Comparison of ENCODE assay signal across 8 cellular contexts in the genomic region with DNA sequence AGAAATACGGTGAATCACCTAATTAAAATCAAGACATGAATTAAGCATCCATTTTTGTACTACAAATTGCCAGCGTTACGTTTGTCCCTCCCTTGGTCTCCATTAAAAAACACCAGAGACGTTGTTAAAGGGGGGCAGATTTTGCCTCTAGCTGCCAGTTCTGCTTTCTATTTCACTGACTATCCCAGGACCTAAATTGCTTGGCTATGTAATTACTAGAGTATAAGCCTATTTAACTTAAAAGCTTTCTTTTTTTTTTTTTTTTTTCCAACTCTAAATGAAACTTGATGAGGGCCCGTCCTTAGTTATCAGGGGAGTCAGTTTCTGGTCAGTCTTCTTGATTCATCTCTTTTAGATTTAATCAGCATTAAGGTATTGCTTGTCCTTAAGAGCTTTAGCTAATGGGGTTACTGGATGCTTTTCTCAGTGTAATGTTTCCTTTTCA. TPM values are rescaled to one million over a fixed set of nuclear protein-coding genes. Genes with fewer than 3 reads are reported as not detected.
DNase-seq lines count a peak whose midpoint lies in the region; ATAC-seq and TF ChIP-seq lines count a peak whose summit lies in the region.

No MANE protein-coding gene starts in this region.

- H3K36me3 ChIP-seq in BJ (ENCODE audit: control insufficient read depth, insufficient read depth, low read length) (no peaks in the 10 kb centered on the region), HEK293 (ENCODE audit: control insufficient read depth in 2 of 2, insufficient read depth in 1 of 2, low read length in 2 of 2) (peaks cover 7 to 18% of the 10 kb centered on the region in 2 experiments; a peak in 2 of 3 replicates)

- ATAC-seq in foreskin keratinocyte, result no peak
- no peak for ATAC-seq in GM21737 (IDR thresholded peaks at IDR 0.05; ENCODE audit: unreplicated experiment)

- CTCF ChIA-PET in BJ (lab: Yijun Ruan, JAX), result interaction anchor here (0.6 to 2.5 kb wide), 10 partner anchors 10 to 731 kb away, joined by 3 to 14 read pairs (median 3); no protein-coding TSS in a partner anchor
- CTCF ChIA-PET in HEK293 (lab: Yijun Ruan, JAX), result interaction anchor here (0.6 to 0.9 kb wide), 3 partner anchors 9 to 510 kb away, joined by 3 read pairs; no protein-coding TSS in a partner anchor

- DNase-seq in BJ (ENCODE audit: low read depth), result no peak
- peak; percentile 8 to 38 for DNase-seq in foreskin keratinocyte
- peak; percentile 42 for DNase-seq in renal cortical epithelial cell (ENCODE audit: low read depth)
- DNase-seq in iPS-NIHi7 (ENCODE audit: extremely low spot score), result no peak
- no peak for DNase-seq in LoVo (ENCODE audit: low spot score)

- H3K9me3 ChIP-seq in HEK293 (ENCODE audit: control insufficient read depth, insufficient read depth, low read depth, low read length), result no peaks in the 10 kb centered on the region

- H3K4me1 ChIP-seq in HEK293 (ENCODE audit: control insufficient read depth, insufficient read depth, low read length) (peaks cover 25% of the 10 kb centered on the region), foreskin keratinocyte (peaks cover 13% of the 10 kb centered on the region)

- TF ChIP-seq CTCF in BJ (IDR thresholded peaks at IDR 0.05; ENCODE audit: insufficient read depth, low read depth, low read length) (no peak), HEK293 (tag by site-specific recombination; IDR thresholded peaks at IDR 0.05) (no peak), VCaP (conservative IDR thresholded peaks at IDR 0.05) (no peak), foreskin keratinocyte (conservative IDR thresholded peaks at IDR 0.05) (no peak)

- POLR2A ChIA-PET in BJ (lab: Charles Lee) (interaction anchor here (0.6 kb wide), 1 partner anchor 568 kb away, joined by 4 read pairs; no protein-coding TSS in a partner anchor), HEK293 (lab: Yijun Ruan, JAX) (interaction anchor here (0.6 to 2.1 kb wide), 11 partner anchors 12 to 1690 kb away, joined by 3 to 14 read pairs (median 4); a partner anchor contains a TSS)

- peak overlapping the region; percentile 97 for H3K27ac ChIP-seq in HEK293 (ENCODE audit: extremely low read depth, low read depth, low read length)
- H3K27ac ChIP-seq in VCaP, result peak overlapping the region; percentile 91
- peak overlapping the region; percentile 51 for H3K27ac ChIP-seq in foreskin keratinocyte

- H3K4me3 ChIP-seq in BJ (ENCODE audit: low read depth, low read length), result peak overlapping the region; percentile 77
- H3K4me3 ChIP-seq in HEK293 (ENCODE audit: low read depth, low read length), result peak overlapping the region; percentile 73

- H3K27me3 ChIP-seq in BJ (ENCODE audit: control insufficient read depth, insufficient read depth, low read length) (no peaks in the 10 kb centered on the region), foreskin keratinocyte (no peaks in the 10 kb centered on the region)

TF ChIP-seq in HEK293, 187 proteins besides CTCF, POLR2A, EP300 and RAD21 (continues in another document):
- TF ChIP-seq SETDB1 (IDR thresholded peaks at IDR 0.05; ENCODE audit: insufficient read length, low read length) (no peak), ZNF23 (tag by site-specific recombination; IDR thresholded peaks at IDR 0.05; ENCODE audit: borderline replicate concordance) (no peak), SP7 (tag by site-specific recombination; IDR thresholded peaks at IDR 0.05) (0 out of 2 replicates have a peak, but pooled peaks have one; percentile 8), GLI2 (tag by site-specific recombination; IDR thresholded peaks at IDR 0.05; ENCODE audit: borderline replicate concordance, low read depth) (no peak), ZNF791 (tag by site-specific recombination; IDR thresholded peaks at IDR 0.05) (no peak), ZBTB8A (tag by site-specific recombination; IDR thresholded peaks at IDR 0.05) (no peak), ZNF146 (tag by site-specific recombination; IDR thresholded peaks at IDR 0.05) (no peak), WT1 (tag by site-specific recombination; IDR thresholded peaks at IDR 0.05) (peak; percentile 21; the same call in 1 of the 2 replicates), ZNF664 (tag by site-specific recombination; IDR thresholded peaks at IDR 0.05) (0 out of 2 replicates have a peak, but pooled peaks have one; percentile 6), ZFP3 (tag by site-specific recombination; IDR thresholded peaks at IDR 0.05; ENCODE audit: low read depth) (no peak), ZNF544 (tag by site-specific recombination; IDR thresholded peaks at IDR 0.05) (no peak), ZNF302 (tag by site-specific recombination; IDR thresholded peaks at IDR 0.05; ENCODE audit: low read depth) (no peak), ZNF175 (tag by site-specific recombination; IDR thresholded peaks at IDR 0.05) (no peak), SCRT2 (tag by site-specific recombination; IDR thresholded peaks at IDR 0.05) (no peak), ZNF37A (tag by site-specific recombination; IDR thresholded peaks at IDR 0.05) (no peak), ZNF629 (tag by site-specific recombination; IDR thresholded peaks at IDR 0.05) (no peak)
- TF ChIP-seq, protein P1, sequence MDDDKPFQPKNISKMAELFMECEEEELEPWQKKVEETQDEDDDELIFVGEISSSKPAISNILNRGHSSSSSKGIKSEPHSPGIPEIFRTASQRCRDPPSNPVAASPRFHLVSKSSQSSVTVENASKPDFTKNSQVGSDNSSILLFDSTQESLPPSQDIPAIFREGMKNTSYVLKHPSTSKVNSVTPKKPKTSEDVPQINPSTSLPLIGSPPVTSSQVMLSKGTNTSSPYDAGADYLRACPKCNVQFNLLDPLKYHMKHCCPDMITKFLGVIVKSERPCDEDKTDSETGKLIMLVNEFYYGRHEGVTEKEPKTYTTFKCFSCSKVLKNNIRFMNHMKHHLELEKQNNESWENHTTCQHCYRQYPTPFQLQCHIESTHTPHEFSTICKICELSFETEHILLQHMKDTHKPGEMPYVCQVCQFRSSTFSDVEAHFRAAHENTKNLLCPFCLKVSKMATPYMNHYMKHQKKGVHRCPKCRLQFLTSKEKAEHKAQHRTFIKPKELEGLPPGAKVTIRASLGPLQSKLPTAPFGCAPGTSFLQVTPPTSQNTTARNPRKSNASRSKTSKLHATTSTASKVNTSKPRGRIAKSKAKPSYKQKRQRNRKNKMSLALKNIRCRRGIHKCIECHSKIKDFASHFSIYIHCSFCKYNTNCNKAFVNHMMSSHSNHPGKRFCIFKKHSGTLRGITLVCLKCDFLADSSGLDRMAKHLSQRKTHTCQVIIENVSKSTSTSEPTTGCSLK (tag by site-specific recombination; IDR thresholded peaks at IDR 0.05), result no peak
- TF ChIP-seq, protein P2, sequence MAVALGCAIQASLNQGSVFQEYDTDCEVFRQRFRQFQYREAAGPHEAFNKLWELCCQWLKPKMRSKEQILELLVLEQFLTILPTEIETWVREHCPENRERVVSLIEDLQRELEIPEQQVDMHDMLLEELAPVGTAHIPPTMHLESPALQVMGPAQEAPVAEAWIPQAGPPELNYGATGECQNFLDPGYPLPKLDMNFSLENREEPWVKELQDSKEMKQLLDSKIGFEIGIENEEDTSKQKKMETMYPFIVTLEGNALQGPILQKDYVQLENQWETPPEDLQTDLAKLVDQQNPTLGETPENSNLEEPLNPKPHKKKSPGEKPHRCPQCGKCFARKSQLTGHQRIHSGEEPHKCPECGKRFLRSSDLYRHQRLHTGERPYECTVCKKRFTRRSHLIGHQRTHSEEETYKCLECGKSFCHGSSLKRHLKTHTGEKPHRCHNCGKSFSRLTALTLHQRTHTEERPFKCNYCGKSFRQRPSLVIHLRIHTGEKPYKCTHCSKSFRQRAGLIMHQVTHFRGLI (tag by site-specific recombination; IDR thresholded peaks at IDR 0.05), result no peak; the same call in 1 of the 2 replicates
- TF ChIP-seq, protein P3, sequence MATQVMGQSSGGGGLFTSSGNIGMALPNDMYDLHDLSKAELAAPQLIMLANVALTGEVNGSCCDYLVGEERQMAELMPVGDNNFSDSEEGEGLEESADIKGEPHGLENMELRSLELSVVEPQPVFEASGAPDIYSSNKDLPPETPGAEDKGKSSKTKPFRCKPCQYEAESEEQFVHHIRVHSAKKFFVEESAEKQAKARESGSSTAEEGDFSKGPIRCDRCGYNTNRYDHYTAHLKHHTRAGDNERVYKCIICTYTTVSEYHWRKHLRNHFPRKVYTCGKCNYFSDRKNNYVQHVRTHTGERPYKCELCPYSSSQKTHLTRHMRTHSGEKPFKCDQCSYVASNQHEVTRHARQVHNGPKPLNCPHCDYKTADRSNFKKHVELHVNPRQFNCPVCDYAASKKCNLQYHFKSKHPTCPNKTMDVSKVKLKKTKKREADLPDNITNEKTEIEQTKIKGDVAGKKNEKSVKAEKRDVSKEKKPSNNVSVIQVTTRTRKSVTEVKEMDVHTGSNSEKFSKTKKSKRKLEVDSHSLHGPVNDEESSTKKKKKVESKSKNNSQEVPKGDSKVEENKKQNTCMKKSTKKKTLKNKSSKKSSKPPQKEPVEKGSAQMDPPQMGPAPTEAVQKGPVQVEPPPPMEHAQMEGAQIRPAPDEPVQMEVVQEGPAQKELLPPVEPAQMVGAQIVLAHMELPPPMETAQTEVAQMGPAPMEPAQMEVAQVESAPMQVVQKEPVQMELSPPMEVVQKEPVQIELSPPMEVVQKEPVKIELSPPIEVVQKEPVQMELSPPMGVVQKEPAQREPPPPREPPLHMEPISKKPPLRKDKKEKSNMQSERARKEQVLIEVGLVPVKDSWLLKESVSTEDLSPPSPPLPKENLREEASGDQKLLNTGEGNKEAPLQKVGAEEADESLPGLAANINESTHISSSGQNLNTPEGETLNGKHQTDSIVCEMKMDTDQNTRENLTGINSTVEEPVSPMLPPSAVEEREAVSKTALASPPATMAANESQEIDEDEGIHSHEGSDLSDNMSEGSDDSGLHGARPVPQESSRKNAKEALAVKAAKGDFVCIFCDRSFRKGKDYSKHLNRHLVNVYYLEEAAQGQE (tag by site-specific recombination; IDR thresholded peaks at IDR 0.05), result 0 out of 2 replicates have a peak, but pooled peaks have one; percentile 17
- TF ChIP-seq, protein P4, sequence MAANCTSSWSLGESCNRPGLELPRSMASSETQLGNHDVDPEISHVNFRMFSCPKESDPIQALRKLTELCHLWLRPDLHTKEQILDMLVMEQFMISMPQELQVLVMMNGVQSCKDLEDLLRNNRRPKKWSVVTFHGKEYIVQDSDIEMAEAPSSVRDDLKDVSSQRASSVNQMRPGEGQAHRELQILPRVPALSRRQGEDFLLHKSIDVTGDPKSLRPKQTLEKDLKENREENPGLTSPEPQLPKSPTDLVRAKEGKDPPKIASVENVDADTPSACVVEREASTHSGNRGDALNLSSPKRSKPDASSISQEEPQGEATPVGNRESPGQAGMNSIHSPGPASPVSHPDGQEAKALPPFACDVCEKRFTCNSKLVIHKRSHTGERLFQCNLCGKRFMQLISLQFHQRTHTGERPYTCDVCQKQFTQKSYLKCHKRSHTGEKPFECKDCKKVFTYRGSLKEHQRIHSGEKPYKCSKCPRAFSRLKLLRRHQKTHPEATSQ (tag by site-specific recombination; IDR thresholded peaks at IDR 0.05), result no peak

RNA-seq across cellular contexts. Expression of a gene that starts 1.1 kb away (rescaled TPM):
- polyA plus RNA-seq in BJ (2011; rRNA removed), result 77.9 and 81.9 TPM in 2 replicates
- 22.0 and 30.8 TPM in 2 replicates for polyA minus RNA-seq in BJ (2011; rRNA and poly(A)+ RNA removed)
- total RNA-seq in foreskin keratinocyte, result 28.7 and 35.6 TPM in 2 replicates
- 32.5 and 37.4 TPM in 2 replicates for polyA plus RNA-seq in foreskin keratinocyte
- total RNA-seq in renal cortical epithelial cell, result 52.3 and 58.3 TPM in 2 replicates

Comparison
In these comparisons a context has a peak if more than half of its experiments do, and no peak if none do; other contexts are left out.
1. DNase-seq: peak in foreskin keratinocyte (2 of 2) and renal cortical epithelial cell (single experiment); none in BJ (single experiment), iPS-NIHi7 (single experiment) and LoVo (single experiment).
2. Peak in every context shown above with its lines, with median percentiles within 50 percentile points of each other: H3K27ac ChIP-seq.